20 cellular contexts compared by ENCODE assay signal in the genomic region with DNA sequence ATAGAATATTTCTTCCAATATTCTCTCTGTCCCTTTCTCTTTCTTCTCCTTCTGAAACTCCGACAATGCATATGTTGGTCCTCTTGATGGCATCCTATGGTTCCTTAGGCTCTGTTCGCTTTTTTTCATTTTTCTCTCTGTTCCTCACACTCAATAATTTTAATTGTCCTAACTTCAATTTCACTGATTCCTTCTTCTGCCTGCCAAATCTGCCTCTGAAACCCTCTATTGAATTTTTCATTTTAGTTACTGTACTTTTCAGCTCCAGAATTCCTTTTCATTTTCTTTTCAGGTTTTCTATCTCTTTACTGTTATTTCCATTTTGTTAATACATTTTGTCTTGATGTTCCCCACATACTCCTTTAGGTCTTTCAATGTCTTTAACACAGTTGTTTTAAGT.
"Had no signal": no experiment of that assay in that cellular context is flagged by ENCODE, and none has a peak within 500 bp of the region (broad histone marks: within the 10 kb centered on the region; RNA-seq: fewer than 3 reads in every experiment).

No MANE protein-coding gene starts in this region.

- H3K27ac Mint-ChIP-seq: naive thymus-derived CD8-positive, alpha-beta T cell had no signal

- H3K4me1 ChIP-seq: gastrocnemius medialis, heart right ventricle, sigmoid colon, stomach had no signal

- H3K27ac ChIP-seq: coronary artery, dorsolateral prefrontal cortex, gastrocnemius medialis, heart right ventricle, neutrophil, sigmoid colon, skin epidermis, stomach had no signal

- H3K27me3 ChIP-seq: dorsolateral prefrontal cortex, gastrocnemius medialis, heart right ventricle, neutrophil, sigmoid colon, stomach had no signal

- DNase-seq: dorsolateral prefrontal cortex; effector CD8-positive, alpha-beta T cell; gastrocnemius medialis; heart right ventricle; hypothalamus; mucosa of descending colon; naive thymus-derived CD8-positive, alpha-beta T cell; posterior cingulate gyrus; sigmoid colon; stimulated activated CD4-positive, alpha-beta T cell treated with anti-CD3 and anti-CD28 coated beads, Interleukin-12 subunit alpha, Interleukin-12 subunit beta, amount 100 ng/mL, for 4 hours; stimulated activated naive CD4-positive, alpha-beta T cell; stomach; substantia nigra; trophoblast cell had no signal

- H3K27me3 Mint-ChIP-seq: naive thymus-derived CD8-positive, alpha-beta T cell had no signal

- H3K4me3 ChIP-seq: coronary artery, dorsolateral prefrontal cortex, gastrocnemius medialis, heart right ventricle, mucosa of descending colon, sigmoid colon, skin epidermis, stomach had no signal

- H3K9me3 ChIP-seq: gastrocnemius medialis, mucosa of descending colon, neutrophil, sigmoid colon, stomach had no signal

- ATAC-seq: esophagus mucosa; gastrocnemius medialis; heart right ventricle; left lobe of liver; mucosa of descending colon; naive thymus-derived CD8-positive, alpha-beta T cell had no signal

- FAIRE-seq: islet of Langerhans had no signal
